24 cellular contexts compared by ENCODE assay signal in the genomic region with DNA sequence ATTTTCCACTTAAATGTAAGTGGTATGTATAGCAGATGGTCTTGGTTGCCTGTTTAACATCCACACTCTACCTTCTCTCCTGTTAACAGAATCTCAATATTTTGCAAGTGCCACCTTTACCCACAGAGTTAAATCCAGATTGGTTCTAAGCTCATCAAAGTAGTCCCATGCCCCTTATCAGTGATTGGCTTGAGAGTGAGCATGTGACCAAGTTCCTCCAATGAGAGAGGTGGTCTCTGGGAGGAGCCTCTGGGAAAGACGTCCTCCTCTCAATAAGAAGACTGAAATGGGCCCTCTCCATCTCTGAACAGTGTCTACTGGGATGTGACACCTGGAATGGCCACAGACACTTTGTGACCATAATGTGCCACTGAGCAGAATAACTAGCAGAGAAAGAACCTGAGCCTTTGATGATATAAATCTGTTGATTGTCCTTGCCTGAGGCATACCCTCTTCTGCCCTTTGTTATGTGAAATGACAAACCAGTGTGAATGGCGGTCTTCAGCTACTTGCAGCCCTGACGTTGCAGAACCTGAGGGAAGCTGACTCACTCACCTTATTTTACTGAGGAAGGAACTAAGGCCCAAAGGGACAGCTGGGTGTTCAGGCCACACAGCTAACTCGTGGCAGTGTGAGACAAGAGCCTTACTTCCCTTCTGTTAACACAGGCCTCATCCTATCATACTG. TPM values are rescaled to one million over a fixed set of nuclear protein-coding genes. Genes with fewer than 3 reads are reported as not detected.
A peak's percentile ranks its signal among the peaks of the same experiment; 100 is the strongest.
DNase-seq lines count a peak whose midpoint lies in the region; ATAC-seq and TF ChIP-seq lines count a peak whose summit lies in the region.
"Had no signal": no experiment of that assay in that cellular context is flagged by ENCODE, and none has a peak within 500 bp of the region (broad histone marks: within the 10 kb centered on the region; RNA-seq: fewer than 3 reads in every experiment).

No MANE protein-coding gene starts in this region.

- no peak for TF ChIP-seq RAD21 in Ishikawa (IDR thresholded peaks at IDR 0.05; ENCODE audit: low read depth)

- TF ChIP-seq POLR2A in NB4 (IDR thresholded peaks at IDR 0.05; ENCODE audit: extremely low read depth, insufficient read length): no peak
- no peak for TF ChIP-seq POLR2A in vagina (IDR thresholded peaks at IDR 0.05)

- ATAC-seq in left lobe of liver: no peak
- ATAC-seq: A549 had no signal

- intact Hi-C loops in vagina (cut with DNase I): no loop called here

- H3K27me3 ChIP-seq in neutrophil: no peaks in the 10 kb centered on the region
- H3K27me3 ChIP-seq in vagina: no peaks in the 10 kb centered on the region
- H3K27me3 ChIP-seq: BLaER1 treated with 17β-estradiol and CSF1 and Interleukin-3, amounts not matched to agents 10 nM and 100 nM; MG63 had no signal

- TF ChIP-seq CTCF in NB4 (IDR thresholded peaks at IDR 0.05; ENCODE audit: low read depth, low read length): no peak
- TF ChIP-seq CTCF in neutrophil (IDR thresholded peaks at IDR 0.05): no peak
- TF ChIP-seq CTCF in foreskin fibroblast (IDR thresholded peaks at IDR 0.05; ENCODE audit: low read depth, low read length): no peak
- no peak for TF ChIP-seq CTCF in vagina (IDR thresholded peaks at IDR 0.05)

- no peak for TF ChIP-seq EP300 in Ishikawa (IDR thresholded peaks at IDR 0.05; ENCODE audit: borderline replicate concordance)

- H3K4me1 ChIP-seq in neutrophil (ENCODE audit: control insufficient read depth in 1 of 2, insufficient read depth in 1 of 2, low read depth in 1 of 2, low read length in 1 of 2) (peaks cover 0 to 6% of the 10 kb centered on the region in 2 experiments), vagina (no peaks in the 10 kb centered on the region)
- H3K4me1 ChIP-seq: A549, Caco-2 had no signal

- H3K27ac ChIP-seq in neutrophil (peak overlapping the region; percentile 63), vagina (no peak overlapping the region)
- H3K27ac ChIP-seq: A549; BLaER1 treated with 17β-estradiol and CSF1 and Interleukin-3, amounts not matched to agents 10 nM and 100 nM; GM23248 had no signal

- H3K9me3 ChIP-seq in neutrophil (no peaks in the 10 kb centered on the region), vagina (no peaks in the 10 kb centered on the region)
- H3K9me3 ChIP-seq: A549, Caco-2, MG63 had no signal

- peak; percentile 33 for DNase-seq in GDM1 (lab: John Stamatoyannopoulos, UW)
- peak; percentile 21 for DNase-seq in NB4 (ENCODE audit: low read depth)
- DNase-seq in foreskin fibroblast: no peak
- no peak for DNase-seq in left lobe of liver (ENCODE audit: low spot score)
- DNase-seq in vagina (ENCODE audit: extremely low spot score in 2 of 2): no peak
- DNase-seq: AML-193; Caco-2; CD4-positive, alpha-beta memory T cell; DMS79; EL; GM23248; H7; MG63; NCI-H2029; NCI-H446; NCI-H524 treated with DMSO at 0.1 percent for 48 hours; NCI-H774; Right ventricle myocardium superior; RPMI8226; T-helper 1 cell had no signal

- H3K4me3 ChIP-seq in NB4 (ENCODE audit: low read depth, low read length) (no peak overlapping the region), neutrophil (ENCODE audit: low read depth in 1 of 2, low read length in 1 of 2) (no peak overlapping the region), foreskin fibroblast (ENCODE audit: low read depth in 1 of 2, low read length in 2 of 2) (no peak overlapping the region), vagina (no peak overlapping the region)
- H3K4me3 ChIP-seq: A549; BLaER1 treated with 17β-estradiol and CSF1 and Interleukin-3, amounts not matched to agents 10 nM and 100 nM; GM23248; MG63 had no signal

- H3K36me3 ChIP-seq in neutrophil (no peaks in the 10 kb centered on the region), vagina (no peaks in the 10 kb centered on the region)
- H3K36me3 ChIP-seq: BLaER1 treated with 17β-estradiol and CSF1 and Interleukin-3, amounts not matched to agents 10 nM and 100 nM; MG63 had no signal

TF ChIP-seq in Ishikawa, 13 proteins besides CTCF, POLR2A, EP300 and RAD21:
- no peak for TF ChIP-seq CEBPB (IDR thresholded peaks at IDR 0.05)
- TF ChIP-seq, protein P1, sequence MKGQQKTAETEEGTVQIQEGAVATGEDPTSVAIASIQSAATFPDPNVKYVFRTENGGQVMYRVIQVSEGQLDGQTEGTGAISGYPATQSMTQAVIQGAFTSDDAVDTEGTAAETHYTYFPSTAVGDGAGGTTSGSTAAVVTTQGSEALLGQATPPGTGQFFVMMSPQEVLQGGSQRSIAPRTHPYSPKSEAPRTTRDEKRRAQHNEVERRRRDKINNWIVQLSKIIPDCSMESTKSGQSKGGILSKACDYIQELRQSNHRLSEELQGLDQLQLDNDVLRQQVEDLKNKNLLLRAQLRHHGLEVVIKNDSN (IDR thresholded peaks at IDR 0.05): peak; percentile 56

RNA-seq across cellular contexts. Expression of a gene that starts 42.4 kb away (rescaled TPM):
- total RNA-seq in left lobe of liver: 11.8 TPM
- 8.3 TPM for total RNA-seq in vagina

Comparison
In these comparisons a context has a peak if more than half of its experiments do, and no peak if none do; other contexts are left out.
1. DNase-seq: peak in GDM1 (single experiment) and NB4 (single experiment); none in foreskin fibroblast (0 of 2), left lobe of liver (single experiment) and vagina (0 of 2).